In genomic region chr6:147268254-147268653, GRCh38 we compare ENCODE assay signal across 18 cellular contexts.
DNase-seq lines count a peak whose midpoint lies in the region; ATAC-seq and TF ChIP-seq lines count a peak whose summit lies in the region.
"Had no signal": no experiment of that assay in that cellular context is flagged by ENCODE, and none has a peak within 500 bp of the region (broad histone marks: within the 10 kb centered on the region; RNA-seq: fewer than 3 reads in every experiment).

No MANE protein-coding gene starts in this region.

- CTCF ChIA-PET in activated CD4-positive, alpha-beta T cell treated with anti-CD3 and anti-CD28 coated beads for 36 hours (lab: Charles Lee), result no interaction called here

- no peak for DNase-seq in activated CD4-positive, alpha-beta T cell treated with anti-CD3 and anti-CD28 coated beads for 36 hours
- DNase-seq in activated CD4-positive, alpha-beta T cell treated with anti-CD3 and anti-CD28 coated beads for 4 hours, result no peak
- DNase-seq in activated naive CD8-positive, alpha-beta T cell treated with anti-CD3 and anti-CD28 coated beads, Interleukin-2, amount 50 U/mL, for 24 hours, result no peak
- DNase-seq in foreskin keratinocyte, result peak; percentile 50 to 73
- DNase-seq in stimulated activated CD4-positive, alpha-beta T cell treated with anti-CD3 and anti-CD28 coated beads, Interleukin-2, amount 100 ng/mL, for 48 hours, result no peak
- DNase-seq in GM03348 (ENCODE audit: low spot score), result no peak
- DNase-seq in SHP77 (lab: John Stamatoyannopoulos, UW), result no peak
- DNase-seq: 8988T; activated B cell treated with CpG ODN at 0.5 μM for 24 hours; activated CD8-positive, alpha-beta memory T cell treated with anti-CD3 and anti-CD28 coated beads, Interleukin-2, amount 50 U/mL, for 48 hours; anterior cingulate cortex; islet precursor cell; mesenchymal stem cell; NCI-H1417 treated with DMSO at 0.1 percent for 48 hours; NCI-H226; T-helper 17 cell had no signal

- intact Hi-C loops in activated CD4-positive, alpha-beta T cell treated with anti-CD3 and anti-CD28 coated beads for 36 hours (cut with DNase I, micrococcal nuclease), result loop anchor here (1.0 to 5.0 kb wide), 5 partner anchors 14 to 416 kb away; no protein-coding TSS in a partner anchor

- no peaks in the 10 kb centered on the region for H3K27me3 ChIP-seq in foreskin keratinocyte

- no peak for TF ChIP-seq CTCF in foreskin keratinocyte (conservative IDR thresholded peaks at IDR 0.05)

- peak overlapping the region; percentile 39 for H3K27ac ChIP-seq in foreskin keratinocyte

- POLR2A ChIA-PET in activated CD4-positive, alpha-beta T cell treated with anti-CD3 and anti-CD28 coated beads for 36 hours (lab: Charles Lee), result interaction anchor here (0.5 kb wide), 1 partner anchor 15 kb away, joined by 3 read pairs; no protein-coding TSS in a partner anchor

- H3K27ac Mint-ChIP-seq in activated CD4-positive, alpha-beta T cell treated with anti-CD3 and anti-CD28 coated beads for 36 hours, result peak overlapping the region; percentile 79
- peak overlapping the region; percentile 74 for H3K27ac Mint-ChIP-seq in activated naive CD8-positive, alpha-beta T cell treated with anti-CD3 and anti-CD28 coated beads, Interleukin-2, amount 50 U/mL, for 24 hours
- H3K27ac Mint-ChIP-seq: activated B cell treated with CpG ODN at 0.5 μM for 24 hours, CD14-positive monocyte, T-helper 17 cell had no signal

- H3K4me1 Mint-ChIP-seq in activated CD4-positive, alpha-beta T cell treated with anti-CD3 and anti-CD28 coated beads for 36 hours, result peaks cover 17% of the 10 kb centered on the region
- peaks cover 11% of the 10 kb centered on the region for H3K4me1 Mint-ChIP-seq in activated naive CD8-positive, alpha-beta T cell treated with anti-CD3 and anti-CD28 coated beads, Interleukin-2, amount 50 U/mL, for 24 hours
- H3K4me1 Mint-ChIP-seq: activated B cell treated with CpG ODN at 0.5 μM for 24 hours, CD14-positive monocyte had no signal

- peak; percentile 92 for ATAC-seq in activated CD4-positive, alpha-beta T cell treated with anti-CD3 and anti-CD28 coated beads for 36 hours
- peak; percentile 57 for ATAC-seq in GM18519 (IDR thresholded peaks at IDR 0.05; ENCODE audit: low FRiP score, unreplicated experiment)
- peak; percentile 81 for ATAC-seq in activated naive CD8-positive, alpha-beta T cell treated with anti-CD3 and anti-CD28 coated beads, Interleukin-2, amount 50 U/mL, for 24 hours
- peak; percentile 87 for ATAC-seq in foreskin keratinocyte
- ATAC-seq: T-helper 17 cell had no signal

- H3K9me3 Mint-ChIP-seq in activated CD4-positive, alpha-beta T cell treated with anti-CD3 and anti-CD28 coated beads for 36 hours (ENCODE audit: low read depth), result no peaks in the 10 kb centered on the region
- no peaks in the 10 kb centered on the region for H3K9me3 Mint-ChIP-seq in activated naive CD8-positive, alpha-beta T cell treated with anti-CD3 and anti-CD28 coated beads, Interleukin-2, amount 50 U/mL, for 24 hours
- H3K9me3 Mint-ChIP-seq: activated B cell treated with CpG ODN at 0.5 μM for 24 hours had no signal

- H3K4me3 Mint-ChIP-seq in activated CD4-positive, alpha-beta T cell treated with anti-CD3 and anti-CD28 coated beads for 36 hours, result no peak overlapping the region
- H3K4me3 Mint-ChIP-seq in activated naive CD8-positive, alpha-beta T cell treated with anti-CD3 and anti-CD28 coated beads, Interleukin-2, amount 50 U/mL, for 24 hours, result no peak overlapping the region
- H3K4me3 Mint-ChIP-seq: activated B cell treated with CpG ODN at 0.5 μM for 24 hours, CD14-positive monocyte, T-helper 17 cell had no signal

- peaks cover 7% of the 10 kb centered on the region for H3K4me1 ChIP-seq in foreskin keratinocyte

- H3K27me3 Mint-ChIP-seq in activated CD4-positive, alpha-beta T cell treated with anti-CD3 and anti-CD28 coated beads for 36 hours, result no peaks in the 10 kb centered on the region
- H3K27me3 Mint-ChIP-seq in activated naive CD8-positive, alpha-beta T cell treated with anti-CD3 and anti-CD28 coated beads, Interleukin-2, amount 50 U/mL, for 24 hours, result no peaks in the 10 kb centered on the region
- H3K27me3 Mint-ChIP-seq: activated B cell treated with CpG ODN at 0.5 μM for 24 hours, T-helper 17 cell had no signal

- peaks cover 50% of the 10 kb centered on the region for H3K36me3 Mint-ChIP-seq in activated CD4-positive, alpha-beta T cell treated with anti-CD3 and anti-CD28 coated beads for 36 hours (ENCODE audit: low read depth)
- H3K36me3 Mint-ChIP-seq in activated naive CD8-positive, alpha-beta T cell treated with anti-CD3 and anti-CD28 coated beads, Interleukin-2, amount 50 U/mL, for 24 hours (ENCODE audit: low read depth), result peaks cover 42% of the 10 kb centered on the region

Comparison
In these comparisons a context has a peak if more than half of its experiments do, and no peak if none do; other contexts are left out.
1. DNase-seq: peak in foreskin keratinocyte (2 of 2); none in activated CD4-positive, alpha-beta T cell treated with anti-CD3 and anti-CD28 coated beads for 36 hours (single experiment), activated CD4-positive, alpha-beta T cell treated with anti-CD3 and anti-CD28 coated beads for 4 hours (0 of 2), activated naive CD8-positive, alpha-beta T cell treated with anti-CD3 and anti-CD28 coated beads, Interleukin-2, amount 50 U/mL, for 24 hours (single experiment), stimulated activated CD4-positive, alpha-beta T cell treated with anti-CD3 and anti-CD28 coated beads, Interleukin-2, amount 100 ng/mL, for 48 hours (0 of 2), GM03348 (single experiment) and SHP77 (0 of 2).
2. Peak in every context shown above with its lines, with median percentiles within 50 percentile points of each other: ATAC-seq.